13 cellular contexts compared by ENCODE assay signal in genomic region chr5:179915406-179915935, GRCh38.
"Had no signal": no experiment of that assay in that cellular context is flagged by ENCODE, and none has a peak within 500 bp of the region (broad histone marks: within the 10 kb centered on the region; RNA-seq: fewer than 3 reads in every experiment).

No MANE protein-coding gene starts in this region.

- H3K4me1 Mint-ChIP-seq: endodermal cell had no signal

- H3K27ac Mint-ChIP-seq: endodermal cell; naive thymus-derived CD4-positive, alpha-beta T cell; progenitor cell of endocrine pancreas had no signal

- H3K36me3 ChIP-seq: heart left ventricle, ovary had no signal

- H3K4me3 Mint-ChIP-seq: endodermal cell had no signal

- H3K9me3 ChIP-seq: heart left ventricle, ovary had no signal

- ATAC-seq: heart left ventricle; naive thymus-derived CD4-positive, alpha-beta T cell; right cardiac atrium had no signal

- DNase-seq: effector CD4-positive, alpha-beta T cell; endodermal cell; heart left ventricle; hippocampal formation; kidney glomerular epithelial cell; naive thymus-derived CD4-positive, alpha-beta T cell; ovary; right cardiac atrium; small intestine; stimulated activated CD4-positive, alpha-beta T cell treated with anti-CD3 and anti-CD28 coated beads, Interleukin-12 subunit alpha, Interleukin-12 subunit beta, amount 100 ng/mL, for 4 hours; stimulated activated naive CD4-positive, alpha-beta T cell treated with Interleukin-2 at 50 U/mL for 16 hours; trophoblast cell had no signal

- H3K27ac ChIP-seq: heart left ventricle, ovary had no signal

- H3K4me3 ChIP-seq: heart left ventricle, ovary had no signal

- H3K36me3 Mint-ChIP-seq: naive thymus-derived CD4-positive, alpha-beta T cell had no signal

- H3K9me3 Mint-ChIP-seq: endodermal cell; naive thymus-derived CD4-positive, alpha-beta T cell had no signal

- H3K27me3 Mint-ChIP-seq: progenitor cell of endocrine pancreas had no signal

- H3K27me3 ChIP-seq: heart left ventricle, ovary had no signal
